Comparison of ENCODE assay signal across 14 cellular contexts in genomic region chr22:40030026-40030756, GRCh38. TPM values are rescaled to one million over a fixed set of nuclear protein-coding genes. Genes with fewer than 3 reads are reported as not detected.
"Had no signal": no experiment of that assay in that cellular context is flagged by ENCODE, and none has a peak within 500 bp of the region (broad histone marks: within the 10 kb centered on the region; RNA-seq: fewer than 3 reads in every experiment).

No MANE protein-coding gene starts in this region.

- H3K4me3 ChIP-seq: lung, sigmoid colon had no signal

- H3K36me3 ChIP-seq: brain microvascular endothelial cell, sigmoid colon had no signal

- ATAC-seq: activated naive CD4-positive, alpha-beta T cell treated with anti-CD3 and anti-CD28 coated beads, Interleukin-2, amount 50 U/mL, for 72 hours; natural killer cell treated with Interleukin-12 subunit alpha and Interleukin-12 subunit beta and Interleukin-15 and Interleukin-18, amount 100 ng/mL, for 72 hours had no signal

- H3K9me3 Mint-ChIP-seq: activated naive CD4-positive, alpha-beta T cell treated with anti-CD3 and anti-CD28 coated beads, Interleukin-2, amount 50 U/mL, for 72 hours; natural killer cell treated with Interleukin-12 subunit alpha and Interleukin-12 subunit beta and Interleukin-15 and Interleukin-18, amount 100 ng/mL, for 72 hours had no signal

- H3K9me3 ChIP-seq: sigmoid colon had no signal

- H3K27ac Mint-ChIP-seq: natural killer cell treated with Interleukin-12 subunit alpha and Interleukin-12 subunit beta and Interleukin-15 and Interleukin-18, amount 100 ng/mL, for 72 hours had no signal

- DNase-seq: activated CD4-positive, CD25-positive, alpha-beta regulatory T cell treated with anti-CD3 and anti-CD28 coated beads, Interleukin-2, amount 50 U/mL, for 72 hours; brain microvascular endothelial cell; dermis blood vessel endothelial cell; erythroblast; hippocampal formation; stimulated activated CD4-positive, alpha-beta T cell treated with anti-CD3 and anti-CD28 coated beads, Interleukin-12 subunit alpha, Interleukin-12 subunit beta, amount 100 ng/mL, for 4 hours; stimulated activated naive CD4-positive, alpha-beta T cell treated with Interleukin-2 at 50 U/mL for 16 hours; trophoblast cell had no signal

- H3K36me3 Mint-ChIP-seq: activated naive CD4-positive, alpha-beta T cell treated with anti-CD3 and anti-CD28 coated beads, Interleukin-2, amount 50 U/mL, for 72 hours; natural killer cell treated with Interleukin-12 subunit alpha and Interleukin-12 subunit beta and Interleukin-15 and Interleukin-18, amount 100 ng/mL, for 72 hours had no signal

- H3K27ac ChIP-seq: brain microvascular endothelial cell, sigmoid colon had no signal

- H3K4me3 Mint-ChIP-seq: natural killer cell treated with Interleukin-12 subunit alpha and Interleukin-12 subunit beta and Interleukin-15 and Interleukin-18, amount 100 ng/mL, for 72 hours had no signal

- H3K27me3 Mint-ChIP-seq: natural killer cell treated with Interleukin-12 subunit alpha and Interleukin-12 subunit beta and Interleukin-15 and Interleukin-18, amount 100 ng/mL, for 72 hours had no signal

- H3K27me3 ChIP-seq: sigmoid colon had no signal

- H3K4me1 ChIP-seq: sigmoid colon had no signal

RNA-seq across cellular contexts. Expression of gene FAM83F, which starts 35.4 kb away (rescaled TPM):
- total RNA-seq: osteoblast, pulmonary artery endothelial cell had no signal
